In the genomic region with DNA sequence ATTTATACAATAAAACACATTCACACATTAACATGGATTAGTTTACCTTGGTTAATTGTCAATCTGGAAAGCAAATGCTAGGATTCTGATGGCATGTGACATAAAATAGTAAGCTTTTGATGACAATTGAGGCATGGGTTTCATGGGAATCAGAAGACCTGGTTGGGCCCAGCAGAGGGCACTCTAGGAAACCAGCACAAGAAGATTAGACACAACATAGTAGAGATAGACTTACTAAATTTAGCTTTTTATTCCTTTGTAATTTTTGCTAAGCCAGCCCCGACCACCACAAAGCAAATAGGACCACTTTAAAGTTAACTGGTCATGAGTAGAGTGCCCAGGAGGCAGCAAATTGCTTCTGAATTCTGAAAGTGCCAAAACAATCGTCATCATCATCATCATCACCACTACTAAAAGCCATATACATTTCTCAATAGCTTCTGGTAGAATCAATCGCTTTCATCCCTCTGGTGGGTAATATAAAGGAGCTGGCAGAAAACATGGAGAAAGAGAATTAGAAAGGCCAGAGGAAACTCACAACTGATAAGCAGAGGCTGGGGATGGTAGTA, we compare ENCODE assay signal across 8 cellular contexts.
DNase-seq lines count a peak whose midpoint lies in the region; ATAC-seq and TF ChIP-seq lines count a peak whose summit lies in the region.

No MANE protein-coding gene starts in this region.

- H3K79me1 ChIP-seq in IMR-90 (ENCODE audit: low read depth in 1 of 2, low read length in 2 of 2), result no peaks in the 10 kb centered on the region

- H3K4me2 ChIP-seq in IMR-90 (ENCODE audit: low read depth, low read length), result peak overlapping the region; percentile 12; the same call in 1 of the 2 replicates

- no peak overlapping the region for H3K9ac ChIP-seq in IMR-90 (ENCODE audit: low read depth, low read length)

- H3K27ac ChIP-seq in IMR-90 (ENCODE audit: insufficient read depth, low read length), result peak overlapping the region; percentile 47; the same call in 1 of the 2 replicates

- no TSS peak for BruUV-seq in IMR-90 (replicated peaks; lab: Mats Ljungman, UMichigan)

- H3K4me3 ChIP-seq in IMR-90 (ENCODE audit: insufficient read depth, low read depth, low read length), result no peak overlapping the region

- dilution Hi-C loops in IMR-90 (cut with HindIII; ENCODE audit: low sequenced_read_pairs, unreplicated experiment), result no loop called here

- H3K36me3 ChIP-seq in IMR-90 (ENCODE audit: control insufficient read depth, insufficient read depth, low read length), result no peaks in the 10 kb centered on the region

- peak overlapping the region; percentile 12; the same call in 1 of the 2 replicates for H2BK120ac ChIP-seq in IMR-90 (ENCODE audit: low read depth, low read length)

- POLR2A ChIA-PET in IMR-90 (lab: Charles Lee; ENCODE audit: unreplicated experiment), result interaction anchor here (0.5 kb wide), 1 partner anchor 37 kb away, joined by 3 read pairs; no protein-coding TSS in a partner anchor

- H3K9me3 ChIP-seq in IMR-90 (ENCODE audit: control insufficient read depth, insufficient read depth, low read length), result no peaks in the 10 kb centered on the region

- no peaks in the 10 kb centered on the region for H4K20me1 ChIP-seq in IMR-90 (ENCODE audit: insufficient read depth, low read length)

- no CpG with 5 or more reads among the region's 3 CpGs for WGBS in IMR-90 (ENCODE audit: extremely low coverage in 2 of 2, insufficient read length in 1 of 2), 2 experiments

- CTCF ChIA-PET in IMR-90 (lab: Yijun Ruan, JAX), result interaction anchor here (0.7 to 2.1 kb wide), 7 partner anchors 13 to 166 kb away, joined by 3 to 15 read pairs (median 4); no protein-coding TSS in a partner anchor

- H3K18ac ChIP-seq in IMR-90 (ENCODE audit: low read depth, low read length), result peak overlapping the region; percentile 67; the same call in 1 of the 2 replicates

- 0 out of 3 replicates have a peak overlapping the region, but pooled peaks have one; percentile 54 for H2BK15ac ChIP-seq in IMR-90 (ENCODE audit: low read depth, low read length)

- TF ChIP-seq RAD21 in IMR-90 (IDR thresholded peaks at IDR 0.05; ENCODE audit: low read length), result peak; percentile 41

- no peak overlapping the region for H3K23ac ChIP-seq in IMR-90 (ENCODE audit: low read depth, low read length)

- H4K8ac ChIP-seq in IMR-90 (ENCODE audit: low read depth in 2 of 2, low read length in 2 of 2), result no peak overlapping the region

- H3K4ac ChIP-seq in IMR-90 (ENCODE audit: low read depth, low read length), result no peak overlapping the region

- no peak overlapping the region for H3K56ac ChIP-seq in IMR-90 (ENCODE audit: extremely low read depth, insufficient read depth, low read length)

- H2BK20ac ChIP-seq in IMR-90 (ENCODE audit: low read depth, low read length), result peak overlapping the region; percentile 29; the same call in 1 of the 2 replicates

- H4K91ac ChIP-seq in IMR-90 (ENCODE audit: insufficient read depth, low read depth, low read length), result 0 out of 2 replicates have a peak overlapping the region, but pooled peaks have one; percentile 33

- intact Hi-C loops in IMR-90 (cut with micrococcal nuclease), result loop anchor here (10.0 kb wide), 1 partner anchor 1365 kb away; no protein-coding TSS in a partner anchor

- TF ChIP-seq POLR2A in IMR-90 (IDR thresholded peaks at IDR 0.05; ENCODE audit: low read depth, low read length), result no peak

- H2AK5ac ChIP-seq in IMR-90 (ENCODE audit: low read depth, low read length), result 0 out of 2 replicates have a peak overlapping the region, but pooled peaks have one; percentile 6

- H2AFZ ChIP-seq in IMR-90 (replicated peaks; ENCODE audit: low read length, poor library complexity), result no peak overlapping the region

- H3K9me1 ChIP-seq in IMR-90 (ENCODE audit: insufficient read depth, low read length), result no peaks in the 10 kb centered on the region

- peak overlapping the region; percentile 88 for H2BK5ac ChIP-seq in IMR-90 (ENCODE audit: low read depth, low read length, poor library complexity, severe bottlenecking)

- no peak overlapping the region for H2AK9ac ChIP-seq in IMR-90 (replicated peaks; ENCODE audit: low read depth, low read length, poor library complexity)

- in situ Hi-C loops in IMR-90 (cut with MboI; ENCODE audit: low sequenced_read_pairs), result loop anchor here (10.0 kb wide), 1 partner anchor 55 kb away; no protein-coding TSS in a partner anchor

- DNase-seq in COLO668 (lab: John Stamatoyannopoulos, UW; ENCODE audit: unreplicated experiment) (peak; percentile 1), IMR-90 (peak; percentile 57), hippocampal formation (lab: John Stamatoyannopoulos, UW) (peak; percentile 1 to 38)
- DNase-seq in activated T-cell treated with anti-CD3 and anti-CD28 coated beads, Interleukin-2, amount 50 U/mL, for 48 hours, result peak; percentile 33 to 42
- DNase-seq in stimulated activated CD8-positive, alpha-beta memory T cell treated with anti-CD3 and anti-CD28 coated beads, Interleukin-15, amount 100 ng/mL, for 48 hours (ENCODE audit: low read depth in 2 of 2), result peak; percentile 2 to 9

- H3K27me3 ChIP-seq in IMR-90 (ENCODE audit: control insufficient read depth, insufficient read depth, low read length), result no peaks in the 10 kb centered on the region

- TF ChIP-seq CTCF in IMR-90 (conservative IDR thresholded peaks at IDR 0.05; ENCODE audit: low read depth, low read length), result peak; percentile 37

- H3K4me1 ChIP-seq in IMR-90 (ENCODE audit: control insufficient read depth, insufficient read depth, low read length), result peaks cover 2% of the 10 kb centered on the region

- H3K14ac ChIP-seq in IMR-90 (replicated peaks; ENCODE audit: low read depth, low read length), result no peak overlapping the region

- H4K5ac ChIP-seq in IMR-90 (ENCODE audit: low read depth, low read length), result peak overlapping the region; percentile 76; the same call in 1 of the 2 replicates

- ATAC-seq in IMR-90 (ENCODE audit: low read depth), result peak; percentile 25; the same call in 1 of the 2 replicates
- ATAC-seq in GM19351 (IDR thresholded peaks at IDR 0.05; ENCODE audit: unreplicated experiment), result no peak
- ATAC-seq in GM21423 (IDR thresholded peaks at IDR 0.05; ENCODE audit: unreplicated experiment), result no peak
- ATAC-seq in HG02938 (IDR thresholded peaks at IDR 0.05; ENCODE audit: unreplicated experiment), result no peak

TF ChIP-seq in IMR-90, 13 proteins besides CTCF, POLR2A, EP300 and RAD21:
- TF ChIP-seq SMC3 (IDR thresholded peaks at IDR 0.05; ENCODE audit: low read depth, low read length), result peak; percentile 45
- TF ChIP-seq, protein P1, sequence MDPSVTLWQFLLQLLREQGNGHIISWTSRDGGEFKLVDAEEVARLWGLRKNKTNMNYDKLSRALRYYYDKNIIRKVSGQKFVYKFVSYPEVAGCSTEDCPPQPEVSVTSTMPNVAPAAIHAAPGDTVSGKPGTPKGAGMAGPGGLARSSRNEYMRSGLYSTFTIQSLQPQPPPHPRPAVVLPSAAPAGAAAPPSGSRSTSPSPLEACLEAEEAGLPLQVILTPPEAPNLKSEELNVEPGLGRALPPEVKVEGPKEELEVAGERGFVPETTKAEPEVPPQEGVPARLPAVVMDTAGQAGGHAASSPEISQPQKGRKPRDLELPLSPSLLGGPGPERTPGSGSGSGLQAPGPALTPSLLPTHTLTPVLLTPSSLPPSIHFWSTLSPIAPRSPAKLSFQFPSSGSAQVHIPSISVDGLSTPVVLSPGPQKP (IDR thresholded peaks at IDR 0.05; ENCODE audit: borderline replicate concordance, low read depth, low read length), result no peak

Comparison
In these comparisons a context has a peak if more than half of its experiments do, and no peak if none do; other contexts are left out.
1. DNase-seq: peak in every context shown above with its lines; median percentile 57 in IMR-90; 38 in activated T-cell treated with anti-CD3 and anti-CD28 coated beads, Interleukin-2, amount 50 U/mL, for 48 hours; 20 in hippocampal formation; 6 in stimulated activated CD8-positive, alpha-beta memory T cell treated with anti-CD3 and anti-CD28 coated beads, Interleukin-15, amount 100 ng/mL, for 48 hours; 1 in COLO668.